In genomic region chr6:149925974-149926777, GRCh38 we compare ENCODE assay signal across 1 cellular context.
TF ChIP-seq lines count a peak whose summit lies in the region.

No MANE protein-coding gene starts in this region.

TF ChIP-seq in HepG2, 621 proteins besides CTCF, POLR2A, EP300 and RAD21 (continued from another document and continues in another):
- TF ChIP-seq ZFX (CRISPR knock-in tag; IDR thresholded peaks at IDR 0.05; ENCODE audit: low read depth): peak; percentile 79
- no peak for TF ChIP-seq ZNF563 (CRISPR knock-in tag; IDR thresholded peaks at IDR 0.05)
- peak; percentile 32; the same call in 1 of the 2 replicates for TF ChIP-seq POLR2G (IDR thresholded peaks at IDR 0.05; ENCODE audit: low read depth, low read length)
- TF ChIP-seq ZNF724P (CRISPR knock-in tag; IDR thresholded peaks at IDR 0.05; ENCODE audit: borderline replicate concordance): no peak
- TF ChIP-seq ZNF839 (CRISPR knock-in tag; IDR thresholded peaks at IDR 0.05; ENCODE audit: borderline replicate concordance): no peak
- TF ChIP-seq RNF2 (conservative IDR thresholded peaks at IDR 0.05; ENCODE audit: low read depth): no peak
- no peak for TF ChIP-seq ZBTB46 (CRISPR knock-in tag; IDR thresholded peaks at IDR 0.05; ENCODE audit: borderline replicate concordance)
- TF ChIP-seq ARID3A (IDR thresholded peaks at IDR 0.05; ENCODE audit: low read depth, low read length): peak; percentile 38; the same call in 1 of the 2 replicates
- TF ChIP-seq TSC22D2 (CRISPR knock-in tag; IDR thresholded peaks at IDR 0.05; ENCODE audit: borderline replicate concordance): peak; percentile 35; the same call in 1 of the 2 replicates
- no peak for TF ChIP-seq FOXO4 (CRISPR knock-in tag; conservative IDR thresholded peaks at IDR 0.05)
- TF ChIP-seq ZFYVE20 (CRISPR knock-in tag; IDR thresholded peaks at IDR 0.05; ENCODE audit: borderline replicate concordance, low read depth): no peak
- no peak for TF ChIP-seq ZNF468 (CRISPR knock-in tag; IDR thresholded peaks at IDR 0.05)
- 0 out of 2 replicates have a peak, but pooled peaks have one; percentile 17 for TF ChIP-seq BRF2 (CRISPR knock-in tag; IDR thresholded peaks at IDR 0.05)
- peak; percentile 53; the same call in 1 of the 2 replicates for TF ChIP-seq ZMYM4 (CRISPR knock-in tag; IDR thresholded peaks at IDR 0.05)
- peak; percentile 34; the same call in 1 of the 2 replicates for TF ChIP-seq PITX1 (CRISPR knock-in tag; IDR thresholded peaks at IDR 0.05)
- 0 out of 2 replicates have a peak, but pooled peaks have one; percentile 50 for TF ChIP-seq MAX (IDR thresholded peaks at IDR 0.05)
- TF ChIP-seq TFE3 (CRISPR knock-in tag; IDR thresholded peaks at IDR 0.05): no peak
- TF ChIP-seq YEATS2 (CRISPR knock-in tag; IDR thresholded peaks at IDR 0.05; ENCODE audit: borderline replicate concordance): no peak; the same call in 1 of the 2 replicates
- TF ChIP-seq ZNF333 (CRISPR knock-in tag; IDR thresholded peaks at IDR 0.05; ENCODE audit: borderline replicate concordance): no peak
- TF ChIP-seq ZMYM3 (CRISPR knock-in tag; IDR thresholded peaks at IDR 0.05): peak; percentile 25; the same call in 1 of the 2 replicates
- no peak for TF ChIP-seq NONO (IDR thresholded peaks at IDR 0.05)
- peak; percentile 81; the same call in 1 of the 2 replicates for TF ChIP-seq NONO (CRISPR knock-in tag; conservative IDR thresholded peaks at IDR 0.05)
- no peak for TF ChIP-seq TRAFD1 (CRISPR knock-in tag; IDR thresholded peaks at IDR 0.05; ENCODE audit: borderline replicate concordance)
- TF ChIP-seq ZNF747 (CRISPR knock-in tag; IDR thresholded peaks at IDR 0.05; ENCODE audit: borderline replicate concordance): peak; percentile 59; the same call in 1 of the 2 replicates
- no peak for TF ChIP-seq CAMTA2 (CRISPR knock-in tag; IDR thresholded peaks at IDR 0.05; ENCODE audit: borderline replicate concordance)
- TF ChIP-seq ZNF337 (CRISPR knock-in tag; IDR thresholded peaks at IDR 0.05; ENCODE audit: borderline replicate concordance, low read depth): no peak
- TF ChIP-seq ESRRA (CRISPR knock-in tag; IDR thresholded peaks at IDR 0.05; ENCODE audit: low read depth): no peak
- no peak for TF ChIP-seq POGZ (CRISPR knock-in tag; IDR thresholded peaks at IDR 0.05)
- 0 out of 2 replicates have a peak, but pooled peaks have one; percentile 48 for TF ChIP-seq CHD2 (IDR thresholded peaks at IDR 0.05; ENCODE audit: low read depth, low read length)
- TF ChIP-seq ZNF230 (CRISPR knock-in tag; IDR thresholded peaks at IDR 0.05): 0 out of 2 replicates have a peak, but pooled peaks have one; percentile 39
- TF ChIP-seq PRDM15 (CRISPR knock-in tag; IDR thresholded peaks at IDR 0.05): no peak
- 0 out of 2 replicates have a peak, but pooled peaks have one; percentile 37 for TF ChIP-seq ZFP36L1 (CRISPR knock-in tag; IDR thresholded peaks at IDR 0.05)
- no peak for TF ChIP-seq KIAA2018 (CRISPR knock-in tag; IDR thresholded peaks at IDR 0.05; ENCODE audit: borderline replicate concordance)
- no peak for TF ChIP-seq GATA4 (IDR thresholded peaks at IDR 0.05; ENCODE audit: borderline replicate concordance, low read depth)
